8 cellular contexts compared by ENCODE assay signal in the genomic region with DNA sequence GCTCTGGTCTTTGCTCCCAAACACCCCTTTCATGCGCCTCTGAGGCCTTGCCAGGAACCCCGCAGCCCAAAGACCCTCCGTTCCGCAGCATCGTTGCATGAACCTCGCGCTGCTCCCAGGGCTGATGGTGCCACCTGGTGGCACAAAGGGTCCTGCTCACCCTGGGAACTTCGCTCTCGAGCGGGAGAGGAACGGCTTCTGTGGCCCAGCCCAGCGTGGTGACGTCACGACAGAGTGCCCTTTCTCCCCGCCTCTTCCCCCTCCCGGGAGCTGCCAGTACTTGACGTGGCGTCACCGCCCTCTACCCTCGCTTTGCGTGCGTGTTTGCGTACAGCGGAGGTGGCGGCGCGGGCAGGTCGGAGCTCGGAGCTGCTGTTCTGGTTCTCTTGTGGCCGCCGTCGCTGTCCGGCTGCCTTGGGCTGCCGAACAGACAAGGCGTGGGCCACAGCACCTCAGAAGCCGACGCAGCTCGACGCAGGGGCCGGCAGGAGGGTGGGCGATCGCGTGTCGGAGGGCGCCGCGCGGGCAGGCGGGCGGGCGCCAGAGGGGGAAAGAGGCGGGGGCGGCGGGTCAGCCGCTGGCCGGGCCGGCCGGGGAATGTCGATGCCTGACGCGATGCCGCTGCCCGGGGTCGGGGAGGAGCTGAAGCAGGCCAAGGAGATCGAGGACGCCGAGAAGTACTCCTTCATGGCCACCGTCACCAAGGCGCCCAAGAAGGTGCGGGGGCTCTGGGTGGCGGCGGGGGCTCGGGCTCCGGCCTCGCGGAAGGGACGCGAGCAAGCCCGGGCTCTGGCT. TPM values are rescaled to one million over a fixed set of nuclear protein-coding genes. Genes with fewer than 3 reads are reported as not detected.
DNase-seq lines count a peak whose midpoint lies in the region; ATAC-seq and TF ChIP-seq lines count a peak whose summit lies in the region.

A gene (plus strand): TSS at position 310 of the 795 bp plus-strand sequence. CDS start 288 bp downstream, at position 598.

- H3K4me1 Mint-ChIP-seq in chondrocyte (ENCODE audit: low read depth): peaks cover 58% of the 10 kb centered on the region

- H3K36me3 ChIP-seq in BLaER1 (peaks cover 17% of the 10 kb centered on the region), kidney epithelial cell (ENCODE audit: control insufficient read depth, insufficient read depth, low read length) (no peaks in the 10 kb centered on the region)

- H3K9ac ChIP-seq in BLaER1: peak within 1 kb of the TSS; percentile 99

- peak within 1 kb of the TSS; percentile 100 for H3K27ac Mint-ChIP-seq in chondrocyte (ENCODE audit: unreplicated experiment)

- H3K4me3 ChIP-seq in BLaER1: peak within 1 kb of the TSS; percentile 96
- peak within 1 kb of the TSS; percentile 90 for H3K4me3 ChIP-seq in kidney epithelial cell (ENCODE audit: low read depth, low read length)

- peak; percentile 99 for TF ChIP-seq CTCF in chondrocyte (IDR thresholded peaks at IDR 0.05)
- TF ChIP-seq CTCF in kidney epithelial cell (IDR thresholded peaks at IDR 0.05; ENCODE audit: insufficient read depth, low read length, poor library complexity, severe bottlenecking): peak; percentile 92

- H3K4me2 ChIP-seq in BLaER1: peak within 1 kb of the TSS; percentile 97

- no peaks in the 10 kb centered on the region for H3K9me3 Mint-ChIP-seq in chondrocyte (ENCODE audit: low read depth)

- H3K27me3 Mint-ChIP-seq in chondrocyte (ENCODE audit: low read depth): no peaks in the 10 kb centered on the region

- peaks cover 40% of the 10 kb centered on the region for H4K20me1 ChIP-seq in BLaER1

- H3K27me3 ChIP-seq in BLaER1: no peaks in the 10 kb centered on the region
- no peaks in the 10 kb centered on the region for H3K27me3 ChIP-seq in kidney epithelial cell (ENCODE audit: control insufficient read depth, insufficient read depth, low read length)

- 0 out of 2 replicates have a peak, but pooled peaks cover 5% of the 10 kb centered on the region for H3K9me3 ChIP-seq in BLaER1

- H3K4me3 Mint-ChIP-seq in chondrocyte (ENCODE audit: unreplicated experiment): peak within 1 kb of the TSS; percentile 98

- H3K27ac ChIP-seq in BLaER1: peak within 1 kb of the TSS; percentile 97

- peaks cover 43% of the 10 kb centered on the region for H3K4me1 ChIP-seq in BLaER1

- peaks cover 1% of the 10 kb centered on the region for H3K36me3 Mint-ChIP-seq in chondrocyte (ENCODE audit: low read depth)

- peak; percentile 96 for ATAC-seq in HG03442 (IDR thresholded peaks at IDR 0.05; ENCODE audit: unreplicated experiment)

- DNase-seq in GM19238 (ENCODE audit: insufficient read length, low spot score) (peak; percentile 99), NCI-H510A treated with DMSO at 0.1 percent for 48 hours (lab: John Stamatoyannopoulos, UW) (peak; percentile 98), chondrocyte (ENCODE audit: low spot score) (peak; percentile 100), kidney epithelial cell (ENCODE audit: low read depth) (peak; percentile 88)
- DNase-seq in activated CD4-positive, alpha-beta T cell treated with anti-CD3 and anti-CD28 coated beads for 24 hours (ENCODE audit: low read depth in 2 of 2): peak; percentile 99
- peak; percentile 99 to 100 for DNase-seq in stimulated activated CD4-positive, alpha-beta T cell treated with anti-CD3 and anti-CD28 coated beads, Interleukin-15, amount 100 ng/mL, for 48 hours (ENCODE audit: low read depth in 2 of 2)

RNA-seq across cellular contexts. Expression of the gene that starts here (rescaled TPM):
- total RNA-seq in chondrocyte (57.3 to 69.3 TPM (median 59.6 TPM) in 3 replicates), kidney epithelial cell (40.1 and 43.9 TPM in 2 replicates)

Comparison
In these comparisons a context has a peak if more than half of its experiments do, and no peak if none do; other contexts are left out.
1. Peak in every context shown above with its lines: DNase-seq, ATAC-seq, H3K4me3 ChIP-seq and H3K27ac ChIP-seq.